Comparison of ENCODE assay signal across 10 cellular contexts in genomic region chr2:189685540-189686229, GRCh38. TPM values are rescaled to one million over a fixed set of nuclear protein-coding genes. Genes with fewer than 3 reads are reported as not detected.
DNase-seq lines count a peak whose midpoint lies in the region; ATAC-seq, FAIRE-seq and TF ChIP-seq lines count a peak whose summit lies in the region.
"Had no signal": no experiment of that assay in that cellular context is flagged by ENCODE, and none has a peak within 500 bp of the region (broad histone marks: within the 10 kb centered on the region; RNA-seq: fewer than 3 reads in every experiment).

No MANE protein-coding gene starts in this region.

- H3K9me3 Mint-ChIP-seq in astrocyte (ENCODE audit: unreplicated experiment) = peaks cover 2% of the 10 kb centered on the region

- no peak overlapping the region for H3K4me3 Mint-ChIP-seq in astrocyte (ENCODE audit: unreplicated experiment)

- H2AFZ ChIP-seq in astrocyte (ENCODE audit: low read depth, low read length) (no peak overlapping the region), osteoblast (ENCODE audit: low read length) (no peak overlapping the region)
- H2AFZ ChIP-seq: PC-9 had no signal

- ATAC-seq in GM19324 (IDR thresholded peaks at IDR 0.05; ENCODE audit: low FRiP score, unreplicated experiment) = peak; percentile 63
- ATAC-seq in HG03442 (IDR thresholded peaks at IDR 0.05; ENCODE audit: unreplicated experiment) = peak; percentile 70
- no peak for ATAC-seq in lower lobe of right lung
- ATAC-seq in GM19397 (IDR thresholded peaks at IDR 0.05; ENCODE audit: unreplicated experiment) = no peak
- ATAC-seq: mucosa of descending colon had no signal

- H3K4me2 ChIP-seq in astrocyte (ENCODE audit: low read length) (peak overlapping the region; percentile 2), osteoblast (ENCODE audit: insufficient read depth, low read length) (peak overlapping the region; percentile 22)
- H3K4me2 ChIP-seq: PC-9 had no signal

- no peak overlapping the region for H3K9ac ChIP-seq in astrocyte (ENCODE audit: low read length)

- intact Hi-C loops in lower lobe of right lung (cut with DNase I) = no loop called here

- no peaks in the 10 kb centered on the region for H3K27me3 ChIP-seq in astrocyte (ENCODE audit: insufficient read depth, low read length)
- no peaks in the 10 kb centered on the region for H3K27me3 ChIP-seq in osteoblast (ENCODE audit: insufficient read depth, low read length)
- H3K27me3 ChIP-seq in lower lobe of right lung (ENCODE audit: low read depth) = no peaks in the 10 kb centered on the region

- H3K4me3 ChIP-seq in astrocyte (ENCODE audit: insufficient read depth, low read depth, low read length) = no peak overlapping the region
- H3K4me3 ChIP-seq in osteoblast (ENCODE audit: insufficient read depth, low read length) = no peak overlapping the region
- H3K4me3 ChIP-seq in lower lobe of right lung = no peak overlapping the region
- H3K4me3 ChIP-seq: mucosa of descending colon, PC-9 had no signal

- peaks cover 10% of the 10 kb centered on the region for H3K4me1 Mint-ChIP-seq in astrocyte (ENCODE audit: low read depth, unreplicated experiment)

- no peaks in the 10 kb centered on the region for H3K9me3 ChIP-seq in astrocyte (ENCODE audit: insufficient read depth, low read depth, low read length)
- H3K9me3 ChIP-seq in osteoblast (ENCODE audit: low read depth, low read length) = no peaks in the 10 kb centered on the region
- H3K9me3 ChIP-seq in lower lobe of right lung = no peaks in the 10 kb centered on the region
- H3K9me3 ChIP-seq: mucosa of descending colon had no signal

- no peaks in the 10 kb centered on the region for H3K36me3 ChIP-seq in astrocyte (ENCODE audit: insufficient read depth, low read length)
- no peaks in the 10 kb centered on the region for H3K36me3 ChIP-seq in osteoblast (ENCODE audit: insufficient read depth, low read length)
- H3K36me3 ChIP-seq in lower lobe of right lung = no peaks in the 10 kb centered on the region

- H3K27ac Mint-ChIP-seq in astrocyte (ENCODE audit: unreplicated experiment) = no peak overlapping the region

- no peaks in the 10 kb centered on the region for H3K27me3 Mint-ChIP-seq in astrocyte (ENCODE audit: low read depth, unreplicated experiment)

- H3K36me3 Mint-ChIP-seq in astrocyte (ENCODE audit: low read depth, unreplicated experiment) = peaks cover 2% of the 10 kb centered on the region

- H4K20me1 ChIP-seq in astrocyte (ENCODE audit: insufficient read depth, low read length) (peaks cover 11% of the 10 kb centered on the region), osteoblast (ENCODE audit: insufficient read depth, low read length) (no peaks in the 10 kb centered on the region)

- no peak for TF ChIP-seq CTCF in astrocyte (IDR thresholded peaks at IDR 0.05; ENCODE audit: insufficient read depth, low read depth, low read length)
- no peak for TF ChIP-seq CTCF in osteoblast (IDR thresholded peaks at IDR 0.05; ENCODE audit: extremely low read depth, low read depth, low read length)
- no peak for TF ChIP-seq CTCF in lower lobe of right lung (IDR thresholded peaks at IDR 0.05)

- no peak overlapping the region for H3K27ac ChIP-seq in astrocyte (ENCODE audit: low read depth, low read length)
- H3K27ac ChIP-seq in osteoblast (ENCODE audit: low read depth, low read length) = no peak overlapping the region
- no peak overlapping the region for H3K27ac ChIP-seq in lower lobe of right lung
- H3K27ac ChIP-seq: PC-9 had no signal

- DNase-seq in astrocyte (ENCODE audit: low read depth) (peak; percentile 68), osteoblast (ENCODE audit: insufficient read length, low spot score, missing footprints) (no peak), lower lobe of right lung (no peak), SK-N-DZ (ENCODE audit: low spot score) (no peak), cortex of kidney (lab: John Stamatoyannopoulos, UW) (no peak)
- DNase-seq: PC-9 had no signal

- no peak for FAIRE-seq in astrocyte (lab: Jason Lieb, UNC)

- H3K4me1 ChIP-seq in astrocyte (ENCODE audit: insufficient read depth, low read length) (peaks cover 7% of the 10 kb centered on the region), osteoblast (ENCODE audit: insufficient read depth, low read length) (peaks cover 6% of the 10 kb centered on the region), lower lobe of right lung (peaks cover 4% of the 10 kb centered on the region)

- H3K79me2 ChIP-seq in astrocyte (ENCODE audit: insufficient read depth, low read length) = no peaks in the 10 kb centered on the region
- peaks cover 19% of the 10 kb centered on the region for H3K79me2 ChIP-seq in osteoblast (ENCODE audit: insufficient read depth, low read length)

RNA-seq across cellular contexts. Expression of gene ANKAR, which starts 11.2 kb away (rescaled TPM):
- total RNA-seq in astrocyte (3.1 and 3.6 TPM in 2 replicates), osteoblast (14.1 TPM in 2 replicates), lower lobe of right lung (10.3 TPM)
- polyA plus RNA-seq in SK-N-DZ (2014; cell fraction: cytosol; rRNA removed) = 0.52 and 2.4 TPM in 2 replicates
- polyA plus RNA-seq in SK-N-DZ (2014; cell fraction: nucleus; rRNA removed) = 0.84 and 1.4 TPM in 2 replicates

RNA-seq across cellular contexts. Expression of gene ASNSD1, which starts 24.4 kb away (rescaled TPM):
- total RNA-seq in astrocyte (31.7 and 32.8 TPM in 2 replicates), osteoblast (79.0 and 81.8 TPM in 2 replicates), lower lobe of right lung (29.1 TPM)
- 70.9 and 93.1 TPM in 2 replicates for polyA plus RNA-seq in SK-N-DZ (2014; cell fraction: cytosol; rRNA removed)
- 38.4 and 49.3 TPM in 2 replicates for polyA plus RNA-seq in SK-N-DZ (2014; cell fraction: nucleus; rRNA removed)

Comparison
In these comparisons a context has a peak if more than half of its experiments do, and no peak if none do; other contexts are left out.
1. ATAC-seq: peak in GM19324 (single experiment) and HG03442 (single experiment); none in lower lobe of right lung (0 of 2) and GM19397 (single experiment).